ENCODE assay signal across 9 cellular contexts in the genomic region with DNA sequence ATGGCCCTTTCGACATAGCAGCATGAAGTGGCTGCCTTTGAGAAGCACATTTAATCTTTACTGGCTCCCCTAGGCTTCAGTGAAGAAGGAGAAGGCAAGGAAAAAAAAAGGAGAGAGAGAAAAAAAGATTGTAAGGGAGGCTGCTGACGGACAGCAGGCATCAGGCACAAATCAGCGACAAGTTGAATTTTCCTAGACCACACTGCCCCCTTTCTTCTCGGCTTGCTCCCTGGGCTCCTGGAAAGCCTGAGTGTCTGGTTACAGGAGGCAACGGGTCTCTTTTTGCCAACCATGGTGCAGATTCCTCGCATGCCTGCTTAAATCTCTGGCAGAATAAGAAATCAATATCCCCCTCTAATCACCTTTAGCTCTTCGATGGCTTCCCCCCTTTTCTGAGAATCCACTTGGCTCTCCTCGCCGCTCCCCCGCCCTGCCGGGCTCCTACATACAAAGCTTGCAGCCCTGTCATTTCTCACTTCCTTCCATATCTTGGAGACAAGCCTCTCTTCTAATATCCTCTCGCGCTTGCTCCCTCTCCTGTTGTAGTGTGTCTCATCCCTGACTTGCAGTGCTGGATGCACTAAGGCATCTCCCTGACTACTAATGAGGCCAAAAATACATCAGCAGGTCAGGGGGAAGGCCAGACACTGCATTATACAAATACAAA. TPM values are rescaled to one million over a fixed set of nuclear protein-coding genes. Genes with fewer than 3 reads are reported as not detected.
DNase-seq lines count a peak whose midpoint lies in the region; ATAC-seq and TF ChIP-seq lines count a peak whose summit lies in the region.
"Had no signal": no experiment of that assay in that cellular context is flagged by ENCODE, and none has a peak within 500 bp of the region (broad histone marks: within the 10 kb centered on the region; RNA-seq: fewer than 3 reads in every experiment).

No MANE protein-coding gene starts in this region.

- H3K4me1 ChIP-seq in iPS-18a (ENCODE audit: control insufficient read depth, low read depth, low read length) = peaks cover 40% of the 10 kb centered on the region
- H3K4me1 ChIP-seq in effector memory CD4-positive, alpha-beta T cell (ENCODE audit: control insufficient read depth, insufficient read depth, low read length, poor library complexity, severe bottlenecking) = no peaks in the 10 kb centered on the region
- H3K4me1 ChIP-seq: BLaER1 had no signal

- H3K4me3 ChIP-seq in brain microvascular endothelial cell (ENCODE audit: low read depth, low read length) = peak overlapping the region; percentile 69
- peak overlapping the region; percentile 42 for H3K4me3 ChIP-seq in iPS-18a (ENCODE audit: low read length)
- no peak overlapping the region for H3K4me3 ChIP-seq in effector memory CD4-positive, alpha-beta T cell (ENCODE audit: insufficient read depth, low read depth, low read length, poor library complexity, severe bottlenecking)
- H3K4me3 ChIP-seq: BLaER1 had no signal

- peak overlapping the region; percentile 64 for H3K27ac ChIP-seq in brain microvascular endothelial cell
- no peak overlapping the region for H3K27ac ChIP-seq in iPS-18a (ENCODE audit: low read length)
- H3K27ac ChIP-seq in effector memory CD4-positive, alpha-beta T cell (ENCODE audit: insufficient read depth, low read length, poor library complexity, severe bottlenecking) = no peak overlapping the region
- H3K27ac ChIP-seq: BLaER1 had no signal

- H3K27me3 ChIP-seq in brain microvascular endothelial cell (replicated peaks) (no peaks in the 10 kb centered on the region), iPS-18a (ENCODE audit: control insufficient read depth, insufficient read depth, low read length) (peaks cover 34% of the 10 kb centered on the region)
- H3K27me3 ChIP-seq in effector memory CD4-positive, alpha-beta T cell (replicated peaks; ENCODE audit: control insufficient read depth, insufficient read depth, low read length, poor library complexity, severe bottlenecking) = no peaks in the 10 kb centered on the region

- peak; percentile 42 for DNase-seq in DMS53 (lab: John Stamatoyannopoulos, UW)
- no peak for DNase-seq in DMS53 treated with DMSO at 0.1 percent for 48 hours (lab: John Stamatoyannopoulos, UW; ENCODE audit: unreplicated experiment)
- DNase-seq in brain microvascular endothelial cell = peak; percentile 74
- peak; percentile 79 for DNase-seq in sciatic nerve (ENCODE audit: low spot score)
- DNase-seq in effector memory CD4-positive, alpha-beta T cell = no peak
- DNase-seq in KG1 (lab: John Stamatoyannopoulos, UW) = no peak

- peak; percentile 92 for ATAC-seq in sciatic nerve
- ATAC-seq in GM21515 (IDR thresholded peaks at IDR 0.05; ENCODE audit: unreplicated experiment) = no peak

- H3K36me3 ChIP-seq in brain microvascular endothelial cell (replicated peaks) (peaks cover 48% of the 10 kb centered on the region), iPS-18a (ENCODE audit: control insufficient read depth, low read depth, low read length) (no peaks in the 10 kb centered on the region)
- no peaks in the 10 kb centered on the region for H3K36me3 ChIP-seq in effector memory CD4-positive, alpha-beta T cell (ENCODE audit: control insufficient read depth, insufficient read depth, low read length)
- H3K36me3 ChIP-seq: BLaER1 had no signal

- intact Hi-C loops in sciatic nerve (cut with DNase I) = loop anchor here (5.0 to 10.0 kb wide), 2 partner anchors 103 to 444 kb away; no protein-coding TSS in a partner anchor

- H3K9me3 ChIP-seq in iPS-18a (ENCODE audit: control insufficient read depth, low read depth, low read length) = no peaks in the 10 kb centered on the region
- H3K9me3 ChIP-seq in effector memory CD4-positive, alpha-beta T cell (ENCODE audit: control insufficient read depth, low read length) = no peaks in the 10 kb centered on the region
- H3K9me3 ChIP-seq: BLaER1 had no signal

- peak; percentile 69 for TF ChIP-seq CTCF in brain microvascular endothelial cell (IDR thresholded peaks at IDR 0.05; ENCODE audit: low read depth, low read length, missing control alignments)

- in situ Hi-C loops in brain microvascular endothelial cell (cut with HindIII; ENCODE audit: low pct_ligation_motif_present, low sequenced_read_pairs) = no loop called here

- no peak overlapping the region for H3K9ac ChIP-seq in iPS-18a (ENCODE audit: low read length)
- H3K9ac ChIP-seq: BLaER1 had no signal

RNA-seq across cellular contexts. Expression of gene BLID, which starts 14.3 kb away (rescaled TPM):
- total RNA-seq in sciatic nerve = 9.3 TPM

Comparison
In these comparisons a context has a peak if more than half of its experiments do, and no peak if none do; other contexts are left out.
1. DNase-seq: peak in DMS53 (single experiment), brain microvascular endothelial cell (single experiment) and sciatic nerve (single experiment); none in DMS53 treated with DMSO at 0.1 percent for 48 hours (single experiment), effector memory CD4-positive, alpha-beta T cell (0 of 3) and KG1 (single experiment).